ENCODE assay signal across 8 cellular contexts in the genomic region with DNA sequence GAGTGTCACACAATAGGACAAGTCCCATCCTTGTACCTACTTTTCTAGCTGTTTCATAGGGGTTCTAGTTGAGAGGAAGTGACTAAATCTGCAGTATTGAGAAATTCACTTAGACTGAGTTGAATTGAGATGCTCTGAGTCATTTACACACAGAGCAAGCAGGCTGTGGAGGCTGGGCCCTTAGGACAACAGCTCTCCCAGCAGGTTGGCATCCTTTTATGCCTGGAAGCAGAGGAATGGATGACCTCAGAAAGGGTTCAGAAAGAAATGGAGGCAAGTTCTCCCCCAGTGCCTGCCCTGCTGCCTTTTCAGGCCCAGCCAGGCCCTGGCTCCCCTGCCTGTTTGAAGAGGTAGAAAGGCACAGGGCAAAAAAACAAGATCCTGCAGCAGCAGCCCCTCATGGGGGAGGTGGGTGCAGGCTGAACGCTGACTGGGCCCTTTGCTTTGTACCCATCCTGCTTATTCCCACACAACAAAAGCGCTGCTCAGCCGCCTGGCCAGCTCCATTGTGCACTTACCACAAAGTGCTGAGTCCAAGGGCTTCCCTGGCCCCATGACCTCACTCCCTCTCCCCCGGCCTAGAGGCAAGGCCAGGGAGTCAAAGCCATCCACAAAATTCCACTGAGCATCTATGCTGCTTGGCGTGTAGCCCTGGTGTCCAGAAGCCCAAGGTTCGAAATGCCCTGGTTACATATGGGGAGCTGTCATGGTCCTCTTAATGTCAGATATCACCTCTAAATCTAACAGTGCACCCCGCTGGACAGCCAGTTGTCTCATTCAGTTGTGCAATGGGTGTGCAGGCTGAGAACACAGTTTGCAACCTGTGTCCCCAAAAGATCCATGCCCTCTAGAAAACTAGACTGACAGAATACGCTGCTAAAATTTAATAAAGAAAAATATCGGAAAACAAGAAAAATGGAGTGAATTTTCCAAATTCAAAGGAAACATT. TPM values are rescaled to one million over a fixed set of nuclear protein-coding genes. Genes with fewer than 3 reads are reported as not detected.
A peak's percentile ranks its signal among the peaks of the same experiment; 100 is the strongest.
DNase-seq lines count a peak whose midpoint lies in the region; ATAC-seq, FAIRE-seq and TF ChIP-seq lines count a peak whose summit lies in the region.

No MANE protein-coding gene starts in this region.

- H3K79me2 ChIP-seq in SK-N-SH (ENCODE audit: insufficient read depth), result no peaks in the 10 kb centered on the region

- no peaks in the 10 kb centered on the region for H3K27me3 ChIP-seq in SK-N-SH (ENCODE audit: insufficient read depth)
- H3K27me3 ChIP-seq in pancreas, result no peaks in the 10 kb centered on the region

- no peaks in the 10 kb centered on the region for H4K20me1 ChIP-seq in SK-N-SH (ENCODE audit: insufficient read depth)

- no peaks in the 10 kb centered on the region for H3K9me2 ChIP-seq in SK-N-SH

- 60% methylated on average over 9 of the region's 9 CpGs for WGBS in SK-N-SH (ENCODE audit: low lambda C conversion rate)
- 84 to 89% methylated on average over 9 of the region's 9 CpGs for WGBS in pancreas, 2 donors

- H3K4me2 ChIP-seq in SK-N-SH, result peak overlapping the region; percentile 57; the same call in 1 of the 2 replicates

- H3K4me3 ChIP-seq in SK-N-SH (ENCODE audit: low read depth in 2 of 2, low read length in 1 of 2) (no peak overlapping the region), pancreas (no peak overlapping the region)

- H3K4me1 ChIP-seq in SK-N-SH (ENCODE audit: control insufficient read depth in 1 of 2, insufficient read depth in 2 of 2, low read depth in 1 of 2, low read length in 1 of 2), result peaks cover 23 to 28% of the 10 kb centered on the region in 2 experiments
- no peaks in the 10 kb centered on the region for H3K4me1 ChIP-seq in pancreas

- intact Hi-C loops in pancreas (cut with DNase I), result no loop called here

- peak; percentile 26 for TF ChIP-seq CTCF in SK-N-SH (IDR thresholded peaks at IDR 0.05)
- no peak for TF ChIP-seq CTCF in pancreas (IDR thresholded peaks at IDR 0.05)

- FAIRE-seq in pancreas (lab: Jason Lieb, UNC), result no peak

- peak overlapping the region; percentile 60 for H3K9ac ChIP-seq in SK-N-SH

- peak in 1 of 2 experiments; percentile 72; a peak in 2 of 4 replicates for TF ChIP-seq EP300 in SK-N-SH (IDR thresholded peaks at IDR 0.05; ENCODE audit: borderline replicate concordance in 1 of 2, low read depth in 1 of 2, low read length in 1 of 2)

- ATAC-seq in pancreas (peak in 3 of 4 donors; percentile 58 to 81 (median 75)), GM18858 (IDR thresholded peaks at IDR 0.05; ENCODE audit: unreplicated experiment) (no peak), HG03159 (IDR thresholded peaks at IDR 0.05; ENCODE audit: unreplicated experiment) (no peak)

- H3K27ac ChIP-seq in SK-N-SH (ENCODE audit: low read depth in 2 of 2, low read length in 1 of 2) (peak overlapping the region; percentile 80 to 93), pancreas (no peak overlapping the region)

- peak; percentile 10 to 14 for DNase-seq in stimulated activated CD4-positive, alpha-beta T cell treated with anti-CD3 and anti-CD28 coated beads, Interleukin-15, amount 100 ng/mL, for 48 hours (ENCODE audit: low read depth in 2 of 2)
- no peak for DNase-seq in stimulated activated CD4-positive, alpha-beta T cell treated with anti-CD3 and anti-CD28 coated beads, Interleukin-12 subunit alpha, Interleukin-12 subunit beta, amount 100 ng/mL, for 4 hours
- DNase-seq in SK-N-SH, result peak; percentile 39
- peak; percentile 93 for DNase-seq in fibroblast of gingiva (ENCODE audit: low read depth)
- no peak for DNase-seq in pancreas
- no peak for DNase-seq in GM19240 (ENCODE audit: insufficient read length, low spot score)

- H3K9me3 ChIP-seq in SK-N-SH, result no peaks in the 10 kb centered on the region
- no peaks in the 10 kb centered on the region for H3K9me3 ChIP-seq in pancreas

- H3K36me3 ChIP-seq in SK-N-SH (replicated peaks in 1 of 2; ENCODE audit: control insufficient read depth in 1 of 2, insufficient read depth in 2 of 2, low read length in 1 of 2) (no peaks in the 10 kb centered on the region), pancreas (no peaks in the 10 kb centered on the region)

- CTCF ChIA-PET in SK-N-SH (lab: Yijun Ruan, JAX), result interaction anchor here (0.8 to 4.7 kb wide), 16 partner anchors 7 to 129 kb away, joined by 3 to 34 read pairs (median 6); a partner anchor contains a TSS

- H3F3A ChIP-seq in SK-N-SH (replicated peaks; ENCODE audit: insufficient read depth), result peaks cover 33% of the 10 kb centered on the region

- POLR2A ChIA-PET in SK-N-SH (lab: Yijun Ruan, JAX), result interaction anchor here (0.6 kb wide), 1 partner anchor 10 kb away, joined by 3 read pairs; no protein-coding TSS in a partner anchor

- peak overlapping the region; percentile 69 for H2AFZ ChIP-seq in SK-N-SH (ENCODE audit: low read depth)

- peak; percentile 31 for TF ChIP-seq RAD21 in SK-N-SH (IDR thresholded peaks at IDR 0.05; ENCODE audit: low read length)

TF ChIP-seq in SK-N-SH, 30 proteins besides CTCF, POLR2A, EP300 and RAD21 (continues in another document):
- TF ChIP-seq YY1 (IDR thresholded peaks at IDR 0.05; ENCODE audit: low read depth), result 0 out of 2 replicates have a peak, but pooled peaks have one; percentile 59
- TF ChIP-seq RXRA (IDR thresholded peaks at IDR 0.05; ENCODE audit: borderline replicate concordance, low read depth), result peak; percentile 27; the same call in 1 of the 2 replicates
- TF ChIP-seq, protein P1, sequence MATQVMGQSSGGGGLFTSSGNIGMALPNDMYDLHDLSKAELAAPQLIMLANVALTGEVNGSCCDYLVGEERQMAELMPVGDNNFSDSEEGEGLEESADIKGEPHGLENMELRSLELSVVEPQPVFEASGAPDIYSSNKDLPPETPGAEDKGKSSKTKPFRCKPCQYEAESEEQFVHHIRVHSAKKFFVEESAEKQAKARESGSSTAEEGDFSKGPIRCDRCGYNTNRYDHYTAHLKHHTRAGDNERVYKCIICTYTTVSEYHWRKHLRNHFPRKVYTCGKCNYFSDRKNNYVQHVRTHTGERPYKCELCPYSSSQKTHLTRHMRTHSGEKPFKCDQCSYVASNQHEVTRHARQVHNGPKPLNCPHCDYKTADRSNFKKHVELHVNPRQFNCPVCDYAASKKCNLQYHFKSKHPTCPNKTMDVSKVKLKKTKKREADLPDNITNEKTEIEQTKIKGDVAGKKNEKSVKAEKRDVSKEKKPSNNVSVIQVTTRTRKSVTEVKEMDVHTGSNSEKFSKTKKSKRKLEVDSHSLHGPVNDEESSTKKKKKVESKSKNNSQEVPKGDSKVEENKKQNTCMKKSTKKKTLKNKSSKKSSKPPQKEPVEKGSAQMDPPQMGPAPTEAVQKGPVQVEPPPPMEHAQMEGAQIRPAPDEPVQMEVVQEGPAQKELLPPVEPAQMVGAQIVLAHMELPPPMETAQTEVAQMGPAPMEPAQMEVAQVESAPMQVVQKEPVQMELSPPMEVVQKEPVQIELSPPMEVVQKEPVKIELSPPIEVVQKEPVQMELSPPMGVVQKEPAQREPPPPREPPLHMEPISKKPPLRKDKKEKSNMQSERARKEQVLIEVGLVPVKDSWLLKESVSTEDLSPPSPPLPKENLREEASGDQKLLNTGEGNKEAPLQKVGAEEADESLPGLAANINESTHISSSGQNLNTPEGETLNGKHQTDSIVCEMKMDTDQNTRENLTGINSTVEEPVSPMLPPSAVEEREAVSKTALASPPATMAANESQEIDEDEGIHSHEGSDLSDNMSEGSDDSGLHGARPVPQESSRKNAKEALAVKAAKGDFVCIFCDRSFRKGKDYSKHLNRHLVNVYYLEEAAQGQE (IDR thresholded peaks at IDR 0.05; ENCODE audit: low read depth, low read length), result 0 out of 2 replicates have a peak, but pooled peaks have one; percentile 31
- TF ChIP-seq, protein P2, sequence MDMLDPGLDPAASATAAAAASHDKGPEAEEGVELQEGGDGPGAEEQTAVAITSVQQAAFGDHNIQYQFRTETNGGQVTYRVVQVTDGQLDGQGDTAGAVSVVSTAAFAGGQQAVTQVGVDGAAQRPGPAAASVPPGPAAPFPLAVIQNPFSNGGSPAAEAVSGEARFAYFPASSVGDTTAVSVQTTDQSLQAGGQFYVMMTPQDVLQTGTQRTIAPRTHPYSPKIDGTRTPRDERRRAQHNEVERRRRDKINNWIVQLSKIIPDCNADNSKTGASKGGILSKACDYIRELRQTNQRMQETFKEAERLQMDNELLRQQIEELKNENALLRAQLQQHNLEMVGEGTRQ (IDR thresholded peaks at IDR 0.05; ENCODE audit: borderline replicate concordance, low read depth, low read length), result no peak
- no peak for TF ChIP-seq MXI1 (IDR thresholded peaks at IDR 0.05; ENCODE audit: low read depth, low read length)
- TF ChIP-seq, protein P3, sequence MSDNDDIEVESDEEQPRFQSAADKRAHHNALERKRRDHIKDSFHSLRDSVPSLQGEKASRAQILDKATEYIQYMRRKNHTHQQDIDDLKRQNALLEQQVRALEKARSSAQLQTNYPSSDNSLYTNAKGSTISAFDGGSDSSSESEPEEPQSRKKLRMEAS (IDR thresholded peaks at IDR 0.05; ENCODE audit: low read depth), result peak; percentile 52; the same call in 1 of the 2 replicates
- TF ChIP-seq EZH2phosphoT487 (IDR thresholded peaks at IDR 0.05; ENCODE audit: borderline replicate concordance, low read depth), result no peak
- peak; percentile 15; the same call in 1 of the 2 replicates for TF ChIP-seq TAF1 (IDR thresholded peaks at IDR 0.05; ENCODE audit: borderline replicate concordance, low read depth, low read length)
- no peak for TF ChIP-seq RCOR1 (IDR thresholded peaks at IDR 0.05; ENCODE audit: low read length)
- peak; percentile 98 for TF ChIP-seq FOSL2 (IDR thresholded peaks at IDR 0.05; ENCODE audit: borderline replicate concordance, low read depth)
- TF ChIP-seq, protein P4, sequence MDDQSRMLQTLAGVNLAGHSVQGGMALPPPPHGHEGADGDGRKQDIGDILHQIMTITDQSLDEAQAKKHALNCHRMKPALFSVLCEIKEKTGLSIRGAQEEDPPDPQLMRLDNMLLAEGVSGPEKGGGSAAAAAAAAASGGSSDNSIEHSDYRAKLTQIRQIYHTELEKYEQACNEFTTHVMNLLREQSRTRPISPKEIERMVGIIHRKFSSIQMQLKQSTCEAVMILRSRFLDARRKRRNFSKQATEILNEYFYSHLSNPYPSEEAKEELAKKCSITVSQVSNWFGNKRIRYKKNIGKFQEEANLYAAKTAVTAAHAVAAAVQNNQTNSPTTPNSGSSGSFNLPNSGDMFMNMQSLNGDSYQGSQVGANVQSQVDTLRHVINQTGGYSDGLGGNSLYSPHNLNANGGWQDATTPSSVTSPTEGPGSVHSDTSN (IDR thresholded peaks at IDR 0.05), result peak; percentile 59; the same call in 1 of the 2 replicates
- TF ChIP-seq SIN3A (IDR thresholded peaks at IDR 0.05; ENCODE audit: borderline replicate concordance, low read depth, low read length), result no peak

RNA-seq across cellular contexts. Expression of a gene that starts 5.4 kb away (rescaled TPM):
- polyA plus RNA-seq in SK-N-SH (2012; rRNA removed) (not detected in 2 replicates), pancreas (not detected)
- polyA plus RNA-seq in SK-N-SH (2012; cell fraction: cytosol; rRNA removed), result not detected in 2 replicates
- polyA plus RNA-seq in SK-N-SH (2012; cell fraction: nucleus; rRNA removed), result not detected in 2 replicates
- total RNA-seq in pancreas, result not detected

RNA-seq across cellular contexts. Expression of a gene that starts 52.7 kb away (rescaled TPM):
- 9.0 and 11.4 TPM in 2 replicates for polyA plus RNA-seq in SK-N-SH (2012; rRNA removed)
- 6.2 and 6.3 TPM in 2 replicates for polyA plus RNA-seq in SK-N-SH (2012; cell fraction: cytosol; rRNA removed)
- 4.1 and 10.9 TPM in 2 replicates for polyA plus RNA-seq in SK-N-SH (2012; cell fraction: nucleus; rRNA removed)
- total RNA-seq in pancreas, result 10 to 100 TPM; 13.6 to 28.1 (median 17.4) TPM
- 10 to 100 TPM in 1 of 2 donors, 1 to 10 TPM in 1; 8.7 to 12.7 TPM for polyA plus RNA-seq in pancreas

Comparison
In these comparisons a context has a peak if more than half of its experiments do, and no peak if none do; other contexts are left out.
1. DNase-seq: peak in stimulated activated CD4-positive, alpha-beta T cell treated with anti-CD3 and anti-CD28 coated beads, Interleukin-15, amount 100 ng/mL, for 48 hours (2 of 2), SK-N-SH (single experiment) and fibroblast of gingiva (single experiment); none in stimulated activated CD4-positive, alpha-beta T cell treated with anti-CD3 and anti-CD28 coated beads, Interleukin-12 subunit alpha, Interleukin-12 subunit beta, amount 100 ng/mL, for 4 hours (single experiment), pancreas (0 of 6) and GM19240 (single experiment).
2. H3K27ac ChIP-seq: peak in SK-N-SH (2 of 2); none in pancreas (0 of 4).
3. ATAC-seq: peak in pancreas (3 of 4); none in GM18858 (single experiment) and HG03159 (single experiment).